In genomic region chr6:26031595-26032386, GRCh38 we compare ENCODE assay signal across 8 cellular contexts. TPM values are rescaled to one million over a fixed set of nuclear protein-coding genes. Genes with fewer than 3 reads are reported as not detected.
A peak's percentile ranks its signal among the peaks of the same experiment; 100 is the strongest.
DNase-seq lines count a peak whose midpoint lies in the region; ATAC-seq and TF ChIP-seq lines count a peak whose summit lies in the region.

No MANE protein-coding gene starts in this region.

- TF ChIP-seq POLR2A in right lobe of liver (IDR thresholded peaks at IDR 0.05): peak; percentile 67

- no peaks in the 10 kb centered on the region for H3K9me3 Mint-ChIP-seq in activated CD4-positive, alpha-beta memory T cell treated with anti-CD3 and anti-CD28 coated beads for 36 hours

- 1% methylated on average over 28 of the region's 46 CpGs for WGBS in right lobe of liver (ENCODE audit: insufficient coverage, low coverage, low lambda C conversion rate, missing lambda C conversion rate)

- peak overlapping the region; percentile 46 to 62 (median 59) for H3K4me3 ChIP-seq in right lobe of liver

- H3K4me1 Mint-ChIP-seq in activated CD4-positive, alpha-beta memory T cell treated with anti-CD3 and anti-CD28 coated beads for 36 hours (ENCODE audit: low read depth): peaks cover 48% of the 10 kb centered on the region

- peak overlapping the region; percentile 65 to 80 (median 75) for H3K27ac ChIP-seq in right lobe of liver

- H3K9me3 ChIP-seq in right lobe of liver: no peaks in the 10 kb centered on the region

- H3K36me3 Mint-ChIP-seq in activated CD4-positive, alpha-beta memory T cell treated with anti-CD3 and anti-CD28 coated beads for 36 hours: peaks cover 15% of the 10 kb centered on the region

- CTCF ChIA-PET in activated CD4-positive, alpha-beta memory T cell treated with anti-CD3 and anti-CD28 coated beads for 36 hours (lab: Charles Lee): interaction anchor here (0.6 to 9.0 kb wide), 9 partner anchors 13 to 130 kb away, joined by 3 to 87 read pairs (median 5); partner anchors contain the start of gene HFE

- H3K27me3 ChIP-seq in right lobe of liver: no peaks in the 10 kb centered on the region

- peak overlapping the region; percentile 99 for H3K27ac Mint-ChIP-seq in activated CD4-positive, alpha-beta memory T cell treated with anti-CD3 and anti-CD28 coated beads for 36 hours

- POLR2A ChIA-PET in activated CD4-positive, alpha-beta memory T cell treated with anti-CD3 and anti-CD28 coated beads for 36 hours (lab: Charles Lee): interaction anchor here (0.6 to 16.3 kb wide), 27 partner anchors 11 to 1861 kb away, joined by 3 to 675 read pairs (median 5); partner anchors contain the start of gene TRIM38

- H3K4me3 Mint-ChIP-seq in activated CD4-positive, alpha-beta memory T cell treated with anti-CD3 and anti-CD28 coated beads for 36 hours: peak overlapping the region; percentile 83

- DNase-seq in CMK (ENCODE audit: low read depth) (peak; percentile 73), NCI-H774 (lab: John Stamatoyannopoulos, UW) (peak; percentile 93), ecto neural progenitor cell (ENCODE audit: low spot score) (peak; percentile 90), right lobe of liver (peak; percentile 68 to 90 (median 78))
- peak; percentile 93 for DNase-seq in activated CD4-positive, alpha-beta memory T cell treated with anti-CD3 and anti-CD28 coated beads for 36 hours
- peak in 2 of 3 donors; percentile 76 to 83 for DNase-seq in stimulated activated CD4-positive, alpha-beta T cell treated with anti-CD3 and anti-CD28 coated beads, TNF-alpha, amount 100 ng/mL, for 48 hours (ENCODE audit: low read depth in 3 of 3)

- intact Hi-C loops in activated CD4-positive, alpha-beta memory T cell treated with anti-CD3 and anti-CD28 coated beads for 36 hours (cut with micrococcal nuclease): loop anchor here (2.0 to 5.0 kb wide), 3 partner anchors 125 to 1781 kb away; a partner anchor contains a TSS
- intact Hi-C loops in right lobe of liver (cut with DNase I): no loop called here

- TF ChIP-seq CTCF in right lobe of liver (IDR thresholded peaks at IDR 0.05): peak in 2 of 4 donors; percentile 10 to 29

- H3K36me3 ChIP-seq in right lobe of liver: no peaks in the 10 kb centered on the region

- peaks cover 0 to 16% (median 9%) of the 10 kb centered on the region in 4 donors for H3K4me1 ChIP-seq in right lobe of liver

- peaks cover 16% of the 10 kb centered on the region for H3K27me3 Mint-ChIP-seq in activated CD4-positive, alpha-beta memory T cell treated with anti-CD3 and anti-CD28 coated beads for 36 hours

- ATAC-seq in GM19455 (IDR thresholded peaks at IDR 0.05; ENCODE audit: unreplicated experiment) (peak; percentile 48), HG03575 (IDR thresholded peaks at IDR 0.05; ENCODE audit: extremely low read depth, insufficient number of reproducible peaks, low FRiP score, unreplicated experiment) (peak; percentile 24), right lobe of liver (peak; percentile 72 to 81 (median 76))

RNA-seq across cellular contexts. Expression of gene HFE, which starts 55.4 kb away (rescaled TPM):
- total RNA-seq in activated CD4-positive, alpha-beta memory T cell treated with anti-CD3 and anti-CD28 coated beads for 36 hours: 1 to 10 TPM; 1.0 to 1.4 TPM
- total RNA-seq in right lobe of liver: 10 to 100 TPM in 5 of 6 experiments, 1 to 10 TPM in 1; 8.9 to 20.7 (median 15.8) TPM

Comparison
In these comparisons a context has a peak if more than half of its experiments do, and no peak if none do; other contexts are left out.
1. Peak in every context shown above with its lines: DNase-seq, ATAC-seq, H3K4me3 ChIP-seq and H3K27ac ChIP-seq.
2. ATAC-seq: peak in every context shown above with its lines; median percentile 76 in right lobe of liver; 48 in GM19455; 24 in HG03575.
3. RNA of gene HFE, which starts 55.4 kb away (total RNA-seq): 8.9 to 20.7 TPM in right lobe of liver; 1.0 to 1.4 TPM in activated CD4-positive, alpha-beta memory T cell treated with anti-CD3 and anti-CD28 coated beads for 36 hours; every median in the first group is over 4 times any median in the second.